17 cellular contexts compared by ENCODE assay signal in the genomic region with DNA sequence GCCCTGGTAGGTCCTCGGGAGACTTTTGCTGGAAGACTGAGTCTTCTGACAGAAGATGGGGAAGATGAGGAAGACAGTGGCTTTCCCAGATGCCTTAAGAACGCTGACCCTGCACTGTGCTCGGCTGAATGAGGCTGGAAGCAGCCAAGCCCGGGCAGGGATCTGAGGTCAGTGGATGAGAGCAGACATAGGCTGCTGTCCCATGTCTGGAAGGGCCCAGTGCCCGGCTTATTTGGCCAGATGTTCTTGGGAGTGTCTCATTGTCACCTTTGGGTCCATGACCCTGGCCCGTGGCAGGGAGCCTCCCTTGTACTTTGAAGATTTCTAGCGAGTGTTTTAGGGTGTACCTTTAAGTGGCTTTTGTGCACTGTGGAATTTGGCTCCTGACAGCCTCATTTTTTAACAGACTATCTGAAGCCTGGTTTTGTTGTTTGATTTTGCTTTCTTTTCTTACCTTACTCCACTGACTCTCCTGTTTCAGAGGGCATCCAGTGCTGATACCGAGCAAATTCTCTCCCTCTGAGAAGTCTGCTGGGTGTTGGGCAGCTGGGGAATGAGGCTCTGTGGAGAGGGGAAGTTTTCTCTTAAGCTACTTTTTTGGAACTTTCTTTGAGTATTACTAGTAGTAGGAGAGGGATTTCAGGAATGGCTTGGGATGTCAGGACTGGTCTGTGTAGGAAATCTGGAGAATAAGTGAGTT.
A peak's percentile ranks its signal among the peaks of the same experiment; 100 is the strongest.
DNase-seq lines count a peak whose midpoint lies in the region; ATAC-seq and TF ChIP-seq lines count a peak whose summit lies in the region.
"Had no signal": no experiment of that assay in that cellular context is flagged by ENCODE, and none has a peak within 500 bp of the region (broad histone marks: within the 10 kb centered on the region; RNA-seq: fewer than 3 reads in every experiment).

No MANE protein-coding gene starts in this region.

- no peak for TF ChIP-seq POLR2A in uterus (IDR thresholded peaks at IDR 0.05)

- peaks cover 19% of the 10 kb centered on the region for H3K4me1 Mint-ChIP-seq in dendritic cell treated with granulocyte-macrophage colony-stimulating factor and Interleukin-4, amounts not matched to agents 40 ng/mL and 50 ng/mL, for 4 days (ENCODE audit: low read depth)
- no peaks in the 10 kb centered on the region for H3K4me1 Mint-ChIP-seq in activated naive CD4-positive, alpha-beta T cell treated with anti-CD3 and anti-CD28 coated beads for 36 hours (ENCODE audit: low read depth)

- H3K27ac ChIP-seq in left ventricle myocardium inferior (replicated peaks) (peak overlapping the region; percentile 48), uterus (peak overlapping the region; percentile 74 to 80)
- H3K27ac ChIP-seq: BLaER1 treated with 17β-estradiol and CSF1 and Interleukin-3, amounts not matched to agents 10 nM and 100 nM; prostate gland had no signal

- H3K27me3 ChIP-seq in left ventricle myocardium inferior (ENCODE audit: low read depth) (no peaks in the 10 kb centered on the region), uterus (no peaks in the 10 kb centered on the region)
- H3K27me3 ChIP-seq: BLaER1 treated with 17β-estradiol and CSF1 and Interleukin-3, amounts not matched to agents 10 nM and 100 nM had no signal

- H3K9me3 ChIP-seq in left ventricle myocardium inferior (replicated peaks): no peaks in the 10 kb centered on the region
- no peaks in the 10 kb centered on the region for H3K9me3 ChIP-seq in uterus
- H3K9me3 ChIP-seq: prostate gland had no signal

- peaks cover 15% of the 10 kb centered on the region for H3K4me1 ChIP-seq in left ventricle myocardium inferior
- H3K4me1 ChIP-seq in uterus: no peaks in the 10 kb centered on the region
- H3K4me1 ChIP-seq: prostate gland had no signal

- intact Hi-C loops in dendritic cell treated with granulocyte-macrophage colony-stimulating factor and Interleukin-4, amounts not matched to agents 40 ng/mL and 50 ng/mL, for 4 days (cut with micrococcal nuclease): loop anchor here (10.0 kb wide), 1 partner anchor 61 kb away; no protein-coding TSS in a partner anchor
- intact Hi-C loops in left ventricle myocardium inferior (cut with micrococcal nuclease): no loop called here
- intact Hi-C loops in uterus (cut with DNase I; ENCODE audit: low total_unique reads): no loop called here
- intact Hi-C loops in activated naive CD4-positive, alpha-beta T cell treated with anti-CD3 and anti-CD28 coated beads for 36 hours (cut with micrococcal nuclease): no loop called here

- ATAC-seq in GM19328 (IDR thresholded peaks at IDR 0.05; ENCODE audit: unreplicated experiment): no peak

- TF ChIP-seq CTCF in left ventricle myocardium inferior (IDR thresholded peaks at IDR 0.05; ENCODE audit: borderline replicate concordance) (no peak), uterus (IDR thresholded peaks at IDR 0.05) (no peak)

- peak overlapping the region; percentile 14 for H3K27ac Mint-ChIP-seq in dendritic cell treated with granulocyte-macrophage colony-stimulating factor and Interleukin-4, amounts not matched to agents 40 ng/mL and 50 ng/mL, for 4 days
- no peak overlapping the region for H3K27ac Mint-ChIP-seq in activated naive CD4-positive, alpha-beta T cell treated with anti-CD3 and anti-CD28 coated beads for 36 hours

- no peaks in the 10 kb centered on the region for H3K36me3 Mint-ChIP-seq in dendritic cell treated with granulocyte-macrophage colony-stimulating factor and Interleukin-4, amounts not matched to agents 40 ng/mL and 50 ng/mL, for 4 days (ENCODE audit: low read depth)
- H3K36me3 Mint-ChIP-seq in activated naive CD4-positive, alpha-beta T cell treated with anti-CD3 and anti-CD28 coated beads for 36 hours (ENCODE audit: low read depth): no peaks in the 10 kb centered on the region
- H3K36me3 Mint-ChIP-seq: brain, naive B cell had no signal

- H3K4me3 ChIP-seq in left ventricle myocardium inferior: peak overlapping the region; percentile 0
- no peak overlapping the region for H3K4me3 ChIP-seq in uterus
- H3K4me3 ChIP-seq: BLaER1 treated with 17β-estradiol and CSF1 and Interleukin-3, amounts not matched to agents 10 nM and 100 nM; prostate gland had no signal

- CTCF ChIA-PET in activated naive CD4-positive, alpha-beta T cell treated with anti-CD3 and anti-CD28 coated beads for 36 hours (lab: Charles Lee): interaction anchor here (0.7 kb wide), 1 partner anchor 125 kb away, joined by 3 read pairs; no protein-coding TSS in a partner anchor

- H3K4me3 Mint-ChIP-seq in dendritic cell treated with granulocyte-macrophage colony-stimulating factor and Interleukin-4, amounts not matched to agents 40 ng/mL and 50 ng/mL, for 4 days: no peak overlapping the region
- H3K4me3 Mint-ChIP-seq in activated naive CD4-positive, alpha-beta T cell treated with anti-CD3 and anti-CD28 coated beads for 36 hours: no peak overlapping the region
- H3K4me3 Mint-ChIP-seq: brain, naive B cell had no signal

- H3K36me3 ChIP-seq in left ventricle myocardium inferior (no peaks in the 10 kb centered on the region), uterus (no peaks in the 10 kb centered on the region)
- H3K36me3 ChIP-seq: BLaER1 treated with 17β-estradiol and CSF1 and Interleukin-3, amounts not matched to agents 10 nM and 100 nM; prostate gland had no signal

- H3K27me3 Mint-ChIP-seq in dendritic cell treated with granulocyte-macrophage colony-stimulating factor and Interleukin-4, amounts not matched to agents 40 ng/mL and 50 ng/mL, for 4 days: peaks cover 26% of the 10 kb centered on the region
- H3K27me3 Mint-ChIP-seq in activated naive CD4-positive, alpha-beta T cell treated with anti-CD3 and anti-CD28 coated beads for 36 hours (ENCODE audit: low read depth): peaks cover 10% of the 10 kb centered on the region

- no peaks in the 10 kb centered on the region for H3K9me3 Mint-ChIP-seq in dendritic cell treated with granulocyte-macrophage colony-stimulating factor and Interleukin-4, amounts not matched to agents 40 ng/mL and 50 ng/mL, for 4 days
- no peaks in the 10 kb centered on the region for H3K9me3 Mint-ChIP-seq in activated naive CD4-positive, alpha-beta T cell treated with anti-CD3 and anti-CD28 coated beads for 36 hours

- DNase-seq in left ventricle myocardium inferior (peak; percentile 53), pons (ENCODE audit: low spot score) (peak; percentile 35), uterus (peak; percentile 31 to 35), NCI-H146 (lab: John Stamatoyannopoulos, UW) (no peak)
- no peak for DNase-seq in activated naive CD4-positive, alpha-beta T cell treated with anti-CD3 and anti-CD28 coated beads for 36 hours
- DNase-seq: activated CD4-positive, alpha-beta T cell treated with anti-CD3 and anti-CD28 coated beads for 48 hours; activated naive CD4-positive, alpha-beta T cell treated with anti-CD3 and anti-CD28 coated beads, Interleukin-2, amount 50 U/mL, for 16 hours; activated T-cell treated with anti-CD3 and anti-CD28 coated beads for 4 hours; DMS53; naive B cell; NCI-H2029 treated with DMSO at 0.1 percent for 48 hours; NCI-H526 had no signal

Comparison
In these comparisons a context has a peak if more than half of its experiments do, and no peak if none do; other contexts are left out.
1. DNase-seq: peak in left ventricle myocardium inferior (single experiment), pons (single experiment) and uterus (2 of 2); none in activated naive CD4-positive, alpha-beta T cell treated with anti-CD3 and anti-CD28 coated beads for 36 hours (single experiment) and NCI-H146 (single experiment).